ENCODE assay signal across 9 cellular contexts in the genomic region with DNA sequence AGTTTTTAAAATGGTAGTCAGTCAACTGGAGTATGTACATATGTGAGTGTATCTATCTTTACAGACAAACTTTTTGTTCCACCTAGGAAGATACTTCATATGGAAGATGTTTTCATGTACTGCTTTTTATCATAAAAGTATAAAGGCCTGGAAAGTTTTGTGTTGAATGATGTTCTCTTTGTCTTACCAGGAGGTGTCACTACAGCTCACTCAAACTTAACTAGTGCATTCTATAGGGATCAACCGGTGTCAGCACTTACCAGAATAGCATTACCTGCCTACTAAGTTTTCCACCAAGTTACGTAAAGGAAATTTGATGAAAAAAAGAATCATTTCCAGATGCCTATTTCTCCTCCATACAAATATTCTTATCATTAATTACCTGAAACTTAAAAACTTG.
A peak's percentile ranks its signal among the peaks of the same experiment; 100 is the strongest.
DNase-seq lines count a peak whose midpoint lies in the region; ATAC-seq, FAIRE-seq and TF ChIP-seq lines count a peak whose summit lies in the region.
"Had no signal": no experiment of that assay in that cellular context is flagged by ENCODE, and none has a peak within 500 bp of the region (broad histone marks: within the 10 kb centered on the region; RNA-seq: fewer than 3 reads in every experiment).

No MANE protein-coding gene starts in this region.

- H3K4me3 ChIP-seq in left ventricle myocardium inferior (no peak overlapping the region), spleen (no peak overlapping the region), uterus (no peak overlapping the region)

- DNase-seq in left ventricle myocardium inferior (no peak), Right ventricle myocardium inferior (ENCODE audit: missing footprints) (no peak), RWPE1 (ENCODE audit: low spot score) (peak; percentile 17), fibroblast of the conjunctiva (ENCODE audit: low read depth) (peak; percentile 36), urothelium cell line (ENCODE audit: low spot score) (peak; percentile 15), spleen (no peak), uterus (no peak)

- no peak overlapping the region for H3K27ac ChIP-seq in left ventricle myocardium inferior (replicated peaks)
- no peak overlapping the region for H3K27ac ChIP-seq in RWPE1
- no peak overlapping the region for H3K27ac ChIP-seq in spleen
- H3K27ac ChIP-seq in uterus = no peak overlapping the region

- no peak for TF ChIP-seq POLR2A in spleen (IDR thresholded peaks at IDR 0.05)
- no peak for TF ChIP-seq POLR2A in uterus (IDR thresholded peaks at IDR 0.05)

- H3K36me3 ChIP-seq in left ventricle myocardium inferior (no peaks in the 10 kb centered on the region), spleen (no peaks in the 10 kb centered on the region), uterus (no peaks in the 10 kb centered on the region)

- no peak for FAIRE-seq in urothelium cell line (lab: Jason Lieb, UNC)

- WGBS in spleen, 5 donors = 44 to 55% (median 50%) methylated on average over 2 of the region's 2 CpGs

- TF ChIP-seq CTCF in left ventricle myocardium inferior (IDR thresholded peaks at IDR 0.05; ENCODE audit: borderline replicate concordance) = peak; percentile 24
- TF ChIP-seq CTCF in RWPE1 (conservative IDR thresholded peaks at IDR 0.05; ENCODE audit: low read depth) = peak; percentile 29; the same call in 1 of the 2 replicates
- peak in 1 of 11 experiments; percentile 22 for TF ChIP-seq CTCF in spleen (IDR thresholded peaks at IDR 0.05 in 8 of 11, conservative IDR thresholded peaks at IDR 0.05 in 3 of 11)
- TF ChIP-seq CTCF in uterus (IDR thresholded peaks at IDR 0.05) = no peak

- peaks cover under 1% of the 10 kb centered on the region for H3K27me3 ChIP-seq in left ventricle myocardium inferior (ENCODE audit: low read depth)
- no peaks in the 10 kb centered on the region for H3K27me3 ChIP-seq in spleen (replicated peaks in 1 of 7)
- H3K27me3 ChIP-seq in uterus = no peaks in the 10 kb centered on the region

- intact Hi-C loops in left ventricle myocardium inferior (cut with micrococcal nuclease) = loop anchor here (10.0 kb wide), 1 partner anchor 1090 kb away; no protein-coding TSS in a partner anchor
- intact Hi-C loops in Right ventricle myocardium inferior (cut with DNase I) = loop anchor here (10.0 kb wide), 6 partner anchors 280 to 1160 kb away; a partner anchor contains a TSS
- intact Hi-C loops in spleen (cut with DNase I; ENCODE audit: low total_unique reads) = loop anchor here (2.0 to 10.0 kb wide), 2 partner anchors 794 to 1160 kb away; no protein-coding TSS in a partner anchor
- intact Hi-C loops in uterus (cut with DNase I; ENCODE audit: low total_unique reads) = no loop called here

- CTCF ChIA-PET in RWPE1 (lab: Yijun Ruan, JAX) = interaction anchor here (0.6 to 4.2 kb wide), 4 partner anchors 182 to 890 kb away, joined by 3 to 29 read pairs (median 8); no protein-coding TSS in a partner anchor

- no peak for ATAC-seq in Right ventricle myocardium inferior
- no peak for ATAC-seq in HG02642 (IDR thresholded peaks at IDR 0.05; ENCODE audit: poor library complexity, unreplicated experiment)
- ATAC-seq: HCT116 had no signal

- no peaks in the 10 kb centered on the region for H3K9me3 ChIP-seq in left ventricle myocardium inferior (replicated peaks)
- no peaks in the 10 kb centered on the region for H3K9me3 ChIP-seq in spleen
- H3K9me3 ChIP-seq in uterus = no peaks in the 10 kb centered on the region

- POLR2A ChIA-PET in RWPE1 (lab: Yijun Ruan, JAX; ENCODE audit: low non-redundant PET) = no interaction called here

- no peaks in the 10 kb centered on the region for H3K4me1 ChIP-seq in left ventricle myocardium inferior
- H3K4me1 ChIP-seq in spleen = peaks cover 0 to 6% (median 0%) of the 10 kb centered on the region in 6 donors
- H3K4me1 ChIP-seq in uterus = no peaks in the 10 kb centered on the region

Comparison
In these comparisons a context has a peak if more than half of its experiments do, and no peak if none do; other contexts are left out.
1. DNase-seq: peak in RWPE1 (single experiment), fibroblast of the conjunctiva (single experiment) and urothelium cell line (single experiment); none in left ventricle myocardium inferior (single experiment), Right ventricle myocardium inferior (single experiment), spleen (single experiment) and uterus (0 of 2).
2. CTCF ChIP-seq: peak in left ventricle myocardium inferior (single experiment) and RWPE1 (single experiment); none in uterus (0 of 4).